29 cellular contexts compared by ENCODE assay signal in genomic region chr15:59194639-59195325, GRCh38. TPM values are rescaled to one million over a fixed set of nuclear protein-coding genes. Genes with fewer than 3 reads are reported as not detected.
A peak's percentile ranks its signal among the peaks of the same experiment; 100 is the strongest.
DNase-seq lines count a peak whose midpoint lies in the region; ATAC-seq, FAIRE-seq and TF ChIP-seq lines count a peak whose summit lies in the region.
"Had no signal": no experiment of that assay in that cellular context is flagged by ENCODE, and none has a peak within 500 bp of the region (broad histone marks: within the 10 kb centered on the region; RNA-seq: fewer than 3 reads in every experiment).

No MANE protein-coding gene starts in this region.

- no peak overlapping the region for H3K18ac ChIP-seq in mesenchymal stem cell (ENCODE audit: low read depth in 1 of 2, low read length in 2 of 2)

- H3K4me2 ChIP-seq in K562 (ENCODE audit: insufficient read depth, low read length) (no peak overlapping the region), mesenchymal stem cell (ENCODE audit: low read length, poor library complexity, severe bottlenecking) (no peak overlapping the region)
- H3K4me2 ChIP-seq: GM23338 had no signal

- H3K9me3 ChIP-seq in K562 (replicated peaks; ENCODE audit: control insufficient read depth, insufficient read depth, low read depth, low read length), result no peaks in the 10 kb centered on the region
- no peaks in the 10 kb centered on the region for H3K9me3 ChIP-seq in mesenchymal stem cell (ENCODE audit: control insufficient read depth, low read length)
- H3K9me3 ChIP-seq: HAP-1, SJCRH30 had no signal

- no peak for TF ChIP-seq POLR2A in K562 (conservative IDR thresholded peaks at IDR 0.05)

- DNase-seq in CD1c-positive myeloid dendritic cell (ENCODE audit: extremely low spot score), result peak; percentile 55
- peak; percentile 47 for DNase-seq in UCSD-AML1 (lab: John Stamatoyannopoulos, UW; ENCODE audit: unreplicated experiment)
- no peak for DNase-seq in K562 (ENCODE audit: extremely low read depth in 1 of 4, low spot score in 3 of 4)
- no peak for DNase-seq in mesenchymal stem cell
- DNase-seq in GDM1 (lab: John Stamatoyannopoulos, UW), result no peak
- DNase-seq: AML-193; C1 segment of cervical spinal cord; CD8-positive, alpha-beta memory T cell; GF-D8; MV-4-11; NCI-H1105 treated with DMSO at 0.1 percent for 48 hours; NCI-H2081; NCI-H2171; NCI-H345; NCI-H524 treated with DMSO at 0.1 percent for 48 hours; NCI-H82; OCI-M1; SJCRH30 had no signal

- CTCF ChIA-PET in K562 (lab: Yijun Ruan, JAX; ENCODE audit: low intra/inter-chr PET ratio), result no interaction called here

- H3K4ac ChIP-seq in mesenchymal stem cell (ENCODE audit: low read depth in 1 of 2, low read length in 2 of 2), result no peak overlapping the region

- TF ChIP-seq EP300 in K562 (IDR thresholded peaks at IDR 0.05; ENCODE audit: low read length), result no peak

- H3K27ac ChIP-seq in K562 (ENCODE audit: extremely low read depth, low read depth, low read length), result no peak overlapping the region
- peak overlapping the region; percentile 11 for H3K27ac ChIP-seq in mesenchymal stem cell (ENCODE audit: low read length, poor library complexity, severe bottlenecking)
- H3K27ac ChIP-seq: HL-60, SJCRH30 had no signal

- H3K14ac ChIP-seq in mesenchymal stem cell (ENCODE audit: low read length in 2 of 2), result no peak overlapping the region

- no peaks in the 10 kb centered on the region for H3K79me2 ChIP-seq in K562 (ENCODE audit: control insufficient read depth, insufficient read depth, low read length)

- H3K36me3 ChIP-seq in K562 (ENCODE audit: control insufficient read depth, insufficient read depth, low read length), result no peaks in the 10 kb centered on the region
- H3K36me3 ChIP-seq in mesenchymal stem cell (ENCODE audit: control insufficient read depth in 1 of 2, insufficient read depth in 2 of 2, low read depth in 1 of 2, low read length in 2 of 2), result peaks cover 33 to 89% of the 10 kb centered on the region in 2 experiments
- H3K36me3 ChIP-seq: HAP-1 had no signal

- 0% methylated on average over 10 of the region's 10 CpGs for whole genome bisulfite sequencing in K562 (ENCODE audit: insufficient coverage, low coverage, missing lambda C conversion rate)
- 93% methylated on average over 9 of the region's 10 CpGs for WGBS in mesenchymal stem cell

- in situ Hi-C loops in K562 (cut with MboI), result no loop called here

- H4K20me1 ChIP-seq in K562 (replicated peaks; ENCODE audit: control insufficient read depth, insufficient read depth, low read length), result peaks cover 5% of the 10 kb centered on the region; the same call in 1 of the 2 replicates

- TF ChIP-seq RAD21 in K562 (CRISPR knock-in tag; conservative IDR thresholded peaks at IDR 0.05 in 1 of 2, IDR thresholded peaks at IDR 0.05 in 1 of 2), result no peak

- H3K9me1 ChIP-seq in K562 (ENCODE audit: control insufficient read depth, insufficient read depth, low read length), result no peaks in the 10 kb centered on the region

- H2BK15ac ChIP-seq in mesenchymal stem cell (ENCODE audit: low read depth, poor library complexity, severe bottlenecking), result no peak overlapping the region

- H3K27me3 ChIP-seq in K562 (ENCODE audit: control insufficient read depth in 2 of 2, insufficient read depth in 2 of 2, low read length in 2 of 2), result peaks cover 33 to 49% of the 10 kb centered on the region in 2 experiments
- H3K27me3 ChIP-seq in mesenchymal stem cell (ENCODE audit: control insufficient read depth in 1 of 2, insufficient read depth in 1 of 2, low read length in 2 of 2), result no peaks in the 10 kb centered on the region
- H3K27me3 ChIP-seq: SJCRH30 had no signal

- H2AFZ ChIP-seq in K562 (ENCODE audit: low read depth, low read length) (no peak overlapping the region), mesenchymal stem cell (ENCODE audit: low read depth, low read length) (no peak overlapping the region)
- H2AFZ ChIP-seq: GM23338 had no signal

- intact Hi-C loops in K562 (cut with micrococcal nuclease), result no loop called here

- no peak overlapping the region for H3K9ac ChIP-seq in K562 (ENCODE audit: insufficient read depth in 1 of 2, low read depth in 2 of 2, low read length in 2 of 2)
- H3K9ac ChIP-seq in mesenchymal stem cell (ENCODE audit: low read length), result no peak overlapping the region

- POLR2A ChIA-PET in K562 (lab: Yijun Ruan, JAX), result no interaction called here

- H4K8ac ChIP-seq in mesenchymal stem cell (ENCODE audit: low read length), result no peak overlapping the region

- no peak overlapping the region for H2BK12ac ChIP-seq in mesenchymal stem cell (ENCODE audit: low read length in 2 of 2)

- H2BK5ac ChIP-seq in mesenchymal stem cell (ENCODE audit: low read depth, low read length, poor library complexity, severe bottlenecking), result no peak overlapping the region

- ATAC-seq in K562, result no peak
- no peak for ATAC-seq in GM19463 (IDR thresholded peaks at IDR 0.05; ENCODE audit: unreplicated experiment)
- no peak for ATAC-seq in esophagus mucosa
- ATAC-seq in GM18861 (IDR thresholded peaks at IDR 0.05; ENCODE audit: unreplicated experiment), result no peak
- ATAC-seq: GM23338, HepG2 had no signal

- H3K4me1 ChIP-seq in K562 (replicated peaks in 1 of 2; ENCODE audit: control insufficient read depth in 2 of 2, insufficient read depth in 2 of 2, low read length in 2 of 2) (no peaks in the 10 kb centered on the region), mesenchymal stem cell (ENCODE audit: control insufficient read depth, insufficient read depth, low read depth, low read length) (peaks cover 21% of the 10 kb centered on the region)

- H2AK5ac ChIP-seq in mesenchymal stem cell (ENCODE audit: low read length, severe bottlenecking), result peak overlapping the region; percentile 56

- no TSS peak for BruUV-seq in K562 (replicated peaks; lab: Mats Ljungman, UMichigan)

- H2BK120ac ChIP-seq in mesenchymal stem cell (ENCODE audit: low read depth, low read length), result no peak overlapping the region

- H4K91ac ChIP-seq in mesenchymal stem cell (ENCODE audit: low read length), result no peak overlapping the region

- no peak for FAIRE-seq in K562 (lab: Jason Lieb, UNC)
- FAIRE-seq: HepG2, RCC 7860 had no signal

- no peak overlapping the region for H3K4me3 ChIP-seq in K562
- H3K4me3 ChIP-seq in mesenchymal stem cell (ENCODE audit: insufficient read depth in 1 of 2, low read depth in 1 of 2, low read length in 2 of 2), result no peak overlapping the region
- H3K4me3 ChIP-seq: GM23338, HAP-1, SJCRH30 had no signal

- H3K23ac ChIP-seq in mesenchymal stem cell (ENCODE audit: low read length in 2 of 2), result no peak overlapping the region

- no peak for TF ChIP-seq CTCF in K562 (IDR thresholded peaks at IDR 0.05 in 2 of 3, conservative IDR thresholded peaks at IDR 0.05 in 1 of 3; ENCODE audit: insufficient read depth in 2 of 3, low read depth in 1 of 3, low read length in 3 of 3)

- peaks cover 15% of the 10 kb centered on the region for H3K79me1 ChIP-seq in mesenchymal stem cell (replicated peaks; ENCODE audit: low read length, poor library complexity, severe bottlenecking)

TF ChIP-seq in K562, 482 proteins besides CTCF, POLR2A, EP300 and RAD21:
- TF ChIP-seq PTRF (tag; IDR thresholded peaks at IDR 0.05) (no peak), SPI1 (IDR thresholded peaks at IDR 0.05; ENCODE audit: borderline replicate concordance, low read depth, low read length) (peak; percentile 61; the same call in 1 of the 2 replicates)

RNA-seq across cellular contexts. Expression of gene LDHAL6B, which starts 11.9 kb away (rescaled TPM):
- not detected in 2 replicates for total RNA-seq in K562 (2011; cell fraction: chromatin; rRNA removed; ENCODE audit: low replicate concordance)
- not detected in 2 replicates for total RNA-seq in K562 (2011; cell fraction: nucleolus; rRNA removed)
- not detected in 2 replicates for total RNA-seq in K562 (2011; cell fraction: nucleoplasm; rRNA removed)
- total RNA-seq in K562 (2014; rRNA removed), result not detected in 2 replicates
- total RNA-seq in K562 (2014; rRNA removed; fragmentation: Illumina TruSeq; extraction: Trizol), result not detected in 2 replicates
- total RNA-seq in K562 (2015; rRNA removed; fragmentation: Illumina TruSeq; extraction: Trizol), result not detected in 2 replicates
- total RNA-seq in K562 (2021), result not detected in 2 replicates
- not detected in 2 replicates for polyA plus RNA-seq in K562 (2011; rRNA removed)
- not detected in 2 replicates for polyA plus RNA-seq in K562 (2011; cell fraction: cytosol; rRNA removed)
- not detected in 2 replicates for polyA plus RNA-seq in K562 (2011; cell fraction: nucleus; rRNA removed)
- not detected in 2 replicates for polyA plus RNA-seq in K562 (2012)
- polyA plus RNA-seq in K562 (2014; fragmentation: Illumina TruSeq; extraction: Trizol), result not detected in 2 replicates
- polyA plus RNA-seq in K562 (2014; fragmentation: Nextera tagmentation; extraction: Ambion mirVana), result not detected
- not detected in 2 replicates for polyA plus RNA-seq in K562 (2014; rRNA removed)
- not detected in 2 replicates for polyA minus RNA-seq in K562 (2011; rRNA and poly(A)+ RNA removed)
- not detected in 2 replicates for polyA minus RNA-seq in K562 (2011; cell fraction: cytosol; rRNA and poly(A)+ RNA removed)
- not detected in 2 replicates for polyA minus RNA-seq in K562 (2011; cell fraction: nucleus; rRNA and poly(A)+ RNA removed)
- polyA plus RNA-seq in mesenchymal stem cell (2013, experiment 1 of 2), result not detected
- not detected for polyA plus RNA-seq in mesenchymal stem cell (2013, experiment 2 of 2)
- not detected for total RNA-seq in esophagus mucosa
- total RNA-seq: A172; CD8-positive, alpha-beta memory T cell; GM23338; HepG2; HT-29; SJCRH30 had no signal
- polyA plus RNA-seq: AG04450; CD8-positive, alpha-beta memory T cell; GM23338; HepG2 had no signal

Comparison
In these comparisons a context has a peak if more than half of its experiments do, and no peak if none do; other contexts are left out.
1. DNase-seq: peak in CD1c-positive myeloid dendritic cell (single experiment) and UCSD-AML1 (single experiment); none in K562 (0 of 4), mesenchymal stem cell (single experiment) and GDM1 (single experiment).